Comparison of ENCODE assay signal across 7 cellular contexts in the genomic region with DNA sequence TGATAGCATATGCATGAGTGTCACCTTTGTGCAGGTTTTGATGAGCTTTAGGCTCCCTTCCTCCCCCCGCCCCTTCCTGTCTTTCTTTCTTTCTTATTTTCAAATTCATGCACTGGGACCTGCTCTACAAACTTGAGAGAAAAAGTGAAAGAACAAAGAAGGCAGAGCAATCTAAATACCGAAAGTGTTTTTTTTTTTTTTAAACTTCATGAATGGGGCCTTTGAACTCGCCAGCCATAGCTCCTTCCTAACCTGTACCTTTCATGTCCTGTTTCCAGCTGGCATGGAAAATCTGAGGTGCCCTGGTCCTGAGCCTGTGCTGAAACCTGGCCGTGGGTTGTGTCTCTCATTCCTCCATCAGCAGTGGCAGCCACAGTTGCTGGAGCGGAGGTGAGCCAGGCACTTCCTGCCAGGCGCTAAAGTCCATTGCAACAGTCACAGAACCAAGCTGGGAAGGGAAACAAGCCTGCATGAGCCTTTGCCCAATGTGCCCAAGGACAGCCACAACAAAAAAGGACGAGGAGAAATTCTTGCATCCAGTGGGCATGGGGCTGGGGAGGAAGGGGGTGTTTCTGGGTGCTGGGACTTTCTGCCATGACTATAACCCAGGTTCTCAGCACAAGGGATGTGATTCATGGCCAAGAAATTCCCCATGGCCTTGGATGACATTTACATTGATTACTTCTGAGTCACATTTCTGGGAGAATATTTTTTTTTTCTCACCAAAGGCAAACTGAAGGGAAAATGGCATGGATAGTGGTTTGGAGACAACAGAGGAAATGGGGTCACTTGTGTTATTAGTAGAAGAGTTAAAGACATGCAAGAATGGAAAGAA.
A peak's percentile ranks its signal among the peaks of the same experiment; 100 is the strongest.
DNase-seq lines count a peak whose midpoint lies in the region; ATAC-seq lines count a peak whose summit lies in the region.

No MANE protein-coding gene starts in this region.

- H3K27ac Mint-ChIP-seq in stimulated activated naive CD8-positive, alpha-beta T cell treated with anti-CD3 and anti-CD28 coated beads, Interleukin-15, Interleukin-2, amounts not matched to agents 100 ng/mL and 50 ng/mL, for 24 hours: peak overlapping the region; percentile 84

- no peaks in the 10 kb centered on the region for H3K9me3 Mint-ChIP-seq in stimulated activated naive CD8-positive, alpha-beta T cell treated with anti-CD3 and anti-CD28 coated beads, Interleukin-15, Interleukin-2, amounts not matched to agents 100 ng/mL and 50 ng/mL, for 24 hours

- peaks cover 28% of the 10 kb centered on the region for H3K27me3 Mint-ChIP-seq in stimulated activated naive CD8-positive, alpha-beta T cell treated with anti-CD3 and anti-CD28 coated beads, Interleukin-15, Interleukin-2, amounts not matched to agents 100 ng/mL and 50 ng/mL, for 24 hours

- peaks cover 50% of the 10 kb centered on the region for H3K4me1 Mint-ChIP-seq in stimulated activated naive CD8-positive, alpha-beta T cell treated with anti-CD3 and anti-CD28 coated beads, Interleukin-15, Interleukin-2, amounts not matched to agents 100 ng/mL and 50 ng/mL, for 24 hours (ENCODE audit: low read depth)

- ATAC-seq in HG02759 (IDR thresholded peaks at IDR 0.05; ENCODE audit: unreplicated experiment): no peak

- no peaks in the 10 kb centered on the region for H3K36me3 Mint-ChIP-seq in stimulated activated naive CD8-positive, alpha-beta T cell treated with anti-CD3 and anti-CD28 coated beads, Interleukin-15, Interleukin-2, amounts not matched to agents 100 ng/mL and 50 ng/mL, for 24 hours (ENCODE audit: low read depth)

- peak; percentile 98 for DNase-seq in HS-27A (ENCODE audit: low read depth)
- DNase-seq in activated T-cell treated with anti-CD3 and anti-CD28 coated beads, Interleukin-2, amount 50 U/mL, for 48 hours: peak; percentile 67 to 71
- DNase-seq in hepatic stellate cell (ENCODE audit: low spot score): peak; percentile 83
- DNase-seq in GM19238 (ENCODE audit: insufficient read length, low spot score): no peak
- DNase-seq in midbrain (lab: John Stamatoyannopoulos, UW): no peak

- H3K4me3 Mint-ChIP-seq in stimulated activated naive CD8-positive, alpha-beta T cell treated with anti-CD3 and anti-CD28 coated beads, Interleukin-15, Interleukin-2, amounts not matched to agents 100 ng/mL and 50 ng/mL, for 24 hours: peak overlapping the region; percentile 45

Comparison
In these comparisons a context has a peak if more than half of its experiments do, and no peak if none do; other contexts are left out.
1. DNase-seq: peak in HS-27A (single experiment), activated T-cell treated with anti-CD3 and anti-CD28 coated beads, Interleukin-2, amount 50 U/mL, for 48 hours (2 of 2) and hepatic stellate cell (single experiment); none in GM19238 (single experiment) and midbrain (single experiment).